Comparison of ENCODE assay signal across 15 cellular contexts in the genomic region with DNA sequence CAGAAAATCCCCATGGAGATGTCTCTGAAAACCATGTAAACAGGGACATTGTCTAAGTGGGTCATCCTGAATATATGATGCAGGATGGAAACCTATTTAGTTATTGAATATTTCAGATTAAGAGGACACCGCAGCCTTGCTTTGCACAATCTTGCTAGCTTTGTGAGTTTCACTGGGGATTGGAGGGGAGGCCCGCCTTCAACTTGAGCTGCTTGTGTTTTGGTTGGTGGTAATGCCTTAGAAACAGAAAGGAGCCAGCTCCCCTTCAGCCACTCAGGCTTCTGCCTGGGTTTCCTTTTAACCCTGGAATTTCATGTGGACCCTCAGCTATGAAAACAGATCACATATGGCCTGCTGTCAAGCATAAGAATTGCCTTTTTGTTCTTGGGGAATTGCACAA.
DNase-seq lines count a peak whose midpoint lies in the region; ATAC-seq and TF ChIP-seq lines count a peak whose summit lies in the region.
"Had no signal": no experiment of that assay in that cellular context is flagged by ENCODE, and none has a peak within 500 bp of the region (broad histone marks: within the 10 kb centered on the region; RNA-seq: fewer than 3 reads in every experiment).

No MANE protein-coding gene starts in this region.

- TF ChIP-seq POLR2A in Peyer's patch (IDR thresholded peaks at IDR 0.05), result no peak
- TF ChIP-seq POLR2A in GM18505 (IDR thresholded peaks at IDR 0.05; ENCODE audit: borderline replicate concordance, extremely low read depth, insufficient read depth, insufficient read length), result no peak

- H2BK120ac ChIP-seq in mesendoderm (ENCODE audit: low read depth, low read length), result no peak overlapping the region

- no peak overlapping the region for H4K5ac ChIP-seq in mesendoderm (ENCODE audit: low read length)

- H3K4me1 ChIP-seq in Peyer's patch (peaks cover 0 to 10% (median under 1%) of the 10 kb centered on the region in 4 donors), endodermal cell (ENCODE audit: control insufficient read depth, insufficient read depth, low read length) (peaks cover 11% of the 10 kb centered on the region), mesendoderm (ENCODE audit: control insufficient read depth, low read depth, low read length) (peaks cover 8% of the 10 kb centered on the region)

- POLR2A ChIA-PET in activated CD8-positive, alpha-beta T cell treated with anti-CD3 and anti-CD28 coated beads for 36 hours (lab: Charles Lee), result no interaction called here

- no peak overlapping the region for H2BK15ac ChIP-seq in mesendoderm (replicated peaks; ENCODE audit: low read depth)

- H3K27ac ChIP-seq in Peyer's patch (peak overlapping the region in 3 of 4 donors; percentile 13 to 39 (median 14)), endodermal cell (ENCODE audit: low read depth, low read length) (peak overlapping the region; percentile 77), mesendoderm (ENCODE audit: low read depth, low read length) (no peak overlapping the region)

- 84 to 100% methylated on average over 1 to 2 of the region's 2 CpGs for WGBS in endodermal cell (ENCODE audit: insufficient coverage in 1 of 2, insufficient read length in 1 of 2), 2 experiments
- WGBS in mesendoderm (ENCODE audit: extremely low coverage, insufficient coverage, low lambda C conversion rate), result no CpG with 5 or more reads among the region's 2 CpGs

- H3K79me1 ChIP-seq in mesendoderm (ENCODE audit: low read length), result no peaks in the 10 kb centered on the region

- H3K27me3 ChIP-seq in Peyer's patch (no peaks in the 10 kb centered on the region), endodermal cell (ENCODE audit: control insufficient read depth, insufficient read depth, low read length, poor library complexity, severe bottlenecking) (no peaks in the 10 kb centered on the region), mesendoderm (ENCODE audit: insufficient read depth, low read length, poor library complexity) (no peaks in the 10 kb centered on the region)

- H3K36me3 ChIP-seq in Peyer's patch (no peaks in the 10 kb centered on the region), endodermal cell (ENCODE audit: control insufficient read depth, insufficient read depth, low read length) (no peaks in the 10 kb centered on the region), mesendoderm (ENCODE audit: control insufficient read depth, insufficient read depth, low read length) (no peaks in the 10 kb centered on the region)

- no peak overlapping the region for H3K18ac ChIP-seq in mesendoderm (ENCODE audit: low read length)

- intact Hi-C loops in activated CD8-positive, alpha-beta T cell treated with anti-CD3 and anti-CD28 coated beads for 36 hours (cut with micrococcal nuclease), result no loop called here

- H3K9me3 ChIP-seq in Peyer's patch, result no peaks in the 10 kb centered on the region
- H3K9me3 ChIP-seq in endodermal cell (ENCODE audit: control insufficient read depth, low read length), result no peaks in the 10 kb centered on the region

- H3K9ac ChIP-seq in endodermal cell (ENCODE audit: extremely low read depth, low read length, poor library complexity, severe bottlenecking), result no peak overlapping the region
- no peak overlapping the region for H3K9ac ChIP-seq in mesendoderm (ENCODE audit: low read length)

- H3K36me3 Mint-ChIP-seq in endodermal cell (ENCODE audit: low read depth), result no peaks in the 10 kb centered on the region
- H3K36me3 Mint-ChIP-seq in activated CD8-positive, alpha-beta T cell treated with anti-CD3 and anti-CD28 coated beads for 36 hours (ENCODE audit: low read depth), result no peaks in the 10 kb centered on the region

- CTCF ChIA-PET in activated CD8-positive, alpha-beta T cell treated with anti-CD3 and anti-CD28 coated beads for 36 hours (lab: Charles Lee), result interaction anchor here (1.4 kb wide), 1 partner anchor 197 kb away, joined by 3 read pairs; no protein-coding TSS in a partner anchor

- no peak overlapping the region for H2BK5ac ChIP-seq in mesendoderm (ENCODE audit: low read length)

- peak; percentile 39 for DNase-seq in AG08396 (ENCODE audit: low spot score)
- DNase-seq in Peyer's patch, result no peak
- no peak for DNase-seq in endodermal cell
- DNase-seq in mesendoderm, result no peak
- no peak for DNase-seq in NCI-H526 treated with DMSO at 0.1 percent for 48 hours (lab: John Stamatoyannopoulos, UW)
- no peak for DNase-seq in activated CD8-positive, alpha-beta T cell treated with anti-CD3 and anti-CD28 coated beads for 36 hours
- DNase-seq in germinal center (ENCODE audit: low spot score), result no peak
- DNase-seq: effector CD4-positive, alpha-beta T cell; KBM-7; NCI-H1436 treated with DMSO at 0.1 percent for 48 hours; NCI-H526; stimulated activated CD4-positive, alpha-beta T cell treated with anti-CD3 and anti-CD28 coated beads, Interleukin-4, amount 100 ng/mL, for 1 hour had no signal

- H3K4me2 ChIP-seq in mesendoderm (ENCODE audit: low read length), result no peak overlapping the region

- H2AK5ac ChIP-seq in mesendoderm (ENCODE audit: low read length), result no peak overlapping the region

- H3K79me2 ChIP-seq in mesendoderm (ENCODE audit: control insufficient read depth, insufficient read depth, low read length), result peaks cover 1% of the 10 kb centered on the region

- H3K4me3 Mint-ChIP-seq in endodermal cell, result no peak overlapping the region
- no peak overlapping the region for H3K4me3 Mint-ChIP-seq in activated CD8-positive, alpha-beta T cell treated with anti-CD3 and anti-CD28 coated beads for 36 hours
- H3K4me3 Mint-ChIP-seq: activated naive CD4-positive, alpha-beta T cell treated with anti-CD3 and anti-CD28 coated beads, Interleukin-2, amount 50 U/mL, for 24 hours; stimulated activated effector memory CD8-positive, alpha-beta T cell treated with anti-CD3 and anti-CD28 coated beads, Interleukin-12 subunit alpha, Interleukin-12 subunit beta, amount 100 ng/mL, for 72 hours had no signal

- no peak for ATAC-seq in activated CD8-positive, alpha-beta T cell treated with anti-CD3 and anti-CD28 coated beads for 36 hours
- ATAC-seq in GM18505 (IDR thresholded peaks at IDR 0.05; ENCODE audit: unreplicated experiment), result no peak
- ATAC-seq: stimulated activated effector memory CD8-positive, alpha-beta T cell treated with anti-CD3 and anti-CD28 coated beads, Interleukin-12 subunit alpha, Interleukin-12 subunit beta, amount 100 ng/mL, for 72 hours had no signal

- no peak overlapping the region for H3K4ac ChIP-seq in mesendoderm (ENCODE audit: low read depth, low read length)

- H3K4me3 ChIP-seq in Peyer's patch (no peak overlapping the region), endodermal cell (ENCODE audit: low read length) (no peak overlapping the region), mesendoderm (ENCODE audit: low read length) (no peak overlapping the region)

- TF ChIP-seq CTCF in Peyer's patch (IDR thresholded peaks at IDR 0.05) (no peak), endodermal cell (conservative IDR thresholded peaks at IDR 0.05) (no peak)
- TF ChIP-seq CTCF in activated CD8-positive, alpha-beta T cell treated with anti-CD3 and anti-CD28 coated beads for 36 hours (IDR thresholded peaks at IDR 0.05), result no peak

- H3K9me3 Mint-ChIP-seq in endodermal cell, result no peaks in the 10 kb centered on the region
- no peaks in the 10 kb centered on the region for H3K9me3 Mint-ChIP-seq in activated CD8-positive, alpha-beta T cell treated with anti-CD3 and anti-CD28 coated beads for 36 hours
- H3K9me3 Mint-ChIP-seq: activated naive CD4-positive, alpha-beta T cell treated with anti-CD3 and anti-CD28 coated beads, Interleukin-2, amount 50 U/mL, for 24 hours; stimulated activated effector memory CD8-positive, alpha-beta T cell treated with anti-CD3 and anti-CD28 coated beads, Interleukin-12 subunit alpha, Interleukin-12 subunit beta, amount 100 ng/mL, for 72 hours had no signal

- no peaks in the 10 kb centered on the region for H3K27me3 Mint-ChIP-seq in endodermal cell (ENCODE audit: insufficient read depth)
- H3K27me3 Mint-ChIP-seq in activated CD8-positive, alpha-beta T cell treated with anti-CD3 and anti-CD28 coated beads for 36 hours, result peaks cover 3% of the 10 kb centered on the region

- peak overlapping the region; percentile 43 for H3K56ac ChIP-seq in mesendoderm (ENCODE audit: low read length)

- peak overlapping the region; percentile 74 for H3K27ac Mint-ChIP-seq in endodermal cell
- no peak overlapping the region for H3K27ac Mint-ChIP-seq in activated CD8-positive, alpha-beta T cell treated with anti-CD3 and anti-CD28 coated beads for 36 hours
- H3K27ac Mint-ChIP-seq: activated naive CD4-positive, alpha-beta T cell treated with anti-CD3 and anti-CD28 coated beads, Interleukin-2, amount 50 U/mL, for 24 hours; stimulated activated effector memory CD8-positive, alpha-beta T cell treated with anti-CD3 and anti-CD28 coated beads, Interleukin-12 subunit alpha, Interleukin-12 subunit beta, amount 100 ng/mL, for 72 hours had no signal

- no peak overlapping the region for H3K23ac ChIP-seq in mesendoderm (ENCODE audit: low read length)

- peaks cover 36% of the 10 kb centered on the region for H3K4me1 Mint-ChIP-seq in endodermal cell
- no peaks in the 10 kb centered on the region for H3K4me1 Mint-ChIP-seq in activated CD8-positive, alpha-beta T cell treated with anti-CD3 and anti-CD28 coated beads for 36 hours (ENCODE audit: low read depth)
- H3K4me1 Mint-ChIP-seq: activated naive CD4-positive, alpha-beta T cell treated with anti-CD3 and anti-CD28 coated beads, Interleukin-2, amount 50 U/mL, for 24 hours; stimulated activated effector memory CD8-positive, alpha-beta T cell treated with anti-CD3 and anti-CD28 coated beads, Interleukin-12 subunit alpha, Interleukin-12 subunit beta, amount 100 ng/mL, for 72 hours had no signal

- H4K8ac ChIP-seq in mesendoderm (ENCODE audit: low read depth, low read length), result no peak overlapping the region
